ENCODE assay signal across 22 cellular contexts in the genomic region with DNA sequence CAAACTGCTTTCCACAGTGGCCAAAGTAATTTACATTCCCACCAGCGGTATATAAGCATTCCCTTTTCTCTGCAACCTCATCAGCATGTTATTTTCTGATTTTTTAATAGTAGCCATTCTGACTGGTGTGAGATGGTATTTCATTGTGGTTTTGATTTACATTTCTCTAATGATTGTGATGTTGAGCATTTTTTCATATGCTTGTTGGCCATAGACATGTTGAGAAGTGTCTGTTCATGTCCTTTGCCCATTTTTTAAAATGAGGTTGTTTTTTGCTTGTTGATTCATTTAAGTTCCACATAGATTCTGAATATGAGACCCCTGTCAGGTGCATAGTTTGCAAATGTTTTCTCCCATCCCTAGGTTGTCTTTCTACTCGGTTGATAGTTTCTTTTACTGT.
DNase-seq lines count a peak whose midpoint lies in the region; ATAC-seq, FAIRE-seq and TF ChIP-seq lines count a peak whose summit lies in the region.
"Had no signal": no experiment of that assay in that cellular context is flagged by ENCODE, and none has a peak within 500 bp of the region (broad histone marks: within the 10 kb centered on the region; RNA-seq: fewer than 3 reads in every experiment).

No MANE protein-coding gene starts in this region.

- no peak for FAIRE-seq in bronchial epithelial cell (lab: Jason Lieb, UNC)
- FAIRE-seq: A204.1, D721Med, G401.6, GM12891, GM19239 had no signal

- TF ChIP-seq CTCF in bronchial epithelial cell (IDR thresholded peaks at IDR 0.05; ENCODE audit: insufficient read depth, low read length, severe bottlenecking) (no peak), endothelial cell (IDR thresholded peaks at IDR 0.05; ENCODE audit: unreplicated experiment) (no peak), foreskin keratinocyte (conservative IDR thresholded peaks at IDR 0.05) (no peak)

- no peak overlapping the region for H3K4me3 Mint-ChIP-seq in endothelial cell (ENCODE audit: unreplicated experiment)
- H3K4me3 Mint-ChIP-seq: B cell; CD4-positive, alpha-beta T cell; CD8-positive, alpha-beta T cell had no signal

- no peak overlapping the region for H3K27ac ChIP-seq in foreskin keratinocyte
- H3K27ac ChIP-seq: BLaER1 treated with 17β-estradiol and CSF1 and Interleukin-3, amounts not matched to agents 10 nM and 100 nM; C4-2B had no signal

- peaks cover 8% of the 10 kb centered on the region for H3K36me3 Mint-ChIP-seq in endothelial cell (ENCODE audit: low read depth, unreplicated experiment)
- H3K36me3 Mint-ChIP-seq: CD8-positive, alpha-beta T cell had no signal

- no peaks in the 10 kb centered on the region for H3K36me3 ChIP-seq in bronchial epithelial cell (ENCODE audit: control insufficient read depth, insufficient read depth, low read length)
- H3K36me3 ChIP-seq: BLaER1 treated with 17β-estradiol and CSF1 and Interleukin-3, amounts not matched to agents 10 nM and 100 nM had no signal

- H3K27me3 ChIP-seq in bronchial epithelial cell (ENCODE audit: control insufficient read depth, insufficient read depth, low read length), result no peaks in the 10 kb centered on the region
- peaks cover 2% of the 10 kb centered on the region for H3K27me3 ChIP-seq in foreskin keratinocyte
- H3K27me3 ChIP-seq: BLaER1 treated with 17β-estradiol and CSF1 and Interleukin-3, amounts not matched to agents 10 nM and 100 nM had no signal

- peak overlapping the region; percentile 89 for H3K27ac Mint-ChIP-seq in endothelial cell (ENCODE audit: unreplicated experiment)
- H3K27ac Mint-ChIP-seq: B cell; CD4-positive, alpha-beta T cell; CD8-positive, alpha-beta T cell had no signal

- H3K4me1 ChIP-seq in foreskin keratinocyte, result peaks cover 15% of the 10 kb centered on the region
- H3K4me1 ChIP-seq: Caco-2 had no signal

- no peaks in the 10 kb centered on the region for H3K9me3 Mint-ChIP-seq in endothelial cell (ENCODE audit: unreplicated experiment)

- DNase-seq in bronchial epithelial cell (ENCODE audit: low read depth), result peak; percentile 57
- no peak for DNase-seq in endothelial cell (ENCODE audit: low spot score)
- DNase-seq in foreskin keratinocyte, result peak; percentile 20 to 55
- no peak for DNase-seq in sciatic nerve (ENCODE audit: low spot score)
- DNase-seq: 8988T; ACHN; AML-193; Caco-2; Calu3; CD4-positive, alpha-beta T cell; CD8-positive, alpha-beta T cell; DMS79 treated with DMSO at 0.1 percent for 48 hours; GF-D8 had no signal

- H3K4me3 ChIP-seq in bronchial epithelial cell (ENCODE audit: low read depth, low read length), result no peak overlapping the region
- H3K4me3 ChIP-seq: BLaER1 treated with 17β-estradiol and CSF1 and Interleukin-3, amounts not matched to agents 10 nM and 100 nM had no signal

- intact Hi-C loops in sciatic nerve (cut with DNase I), result no loop called here

- ATAC-seq in foreskin keratinocyte (no peak), sciatic nerve (no peak), GM19452 (IDR thresholded peaks at IDR 0.05; ENCODE audit: unreplicated experiment) (no peak)
- ATAC-seq: CD8-positive, alpha-beta T cell had no signal

- peaks cover 3% of the 10 kb centered on the region for H3K27me3 Mint-ChIP-seq in endothelial cell (ENCODE audit: unreplicated experiment)
- H3K27me3 Mint-ChIP-seq: B cell; CD4-positive, alpha-beta T cell had no signal

- H3K4me1 Mint-ChIP-seq in endothelial cell (ENCODE audit: unreplicated experiment), result peaks cover 45% of the 10 kb centered on the region
- H3K4me1 Mint-ChIP-seq: B cell had no signal

Comparison
In these comparisons a context has a peak if more than half of its experiments do, and no peak if none do; other contexts are left out.
1. DNase-seq: peak in bronchial epithelial cell (single experiment) and foreskin keratinocyte (2 of 2); none in endothelial cell (single experiment) and sciatic nerve (single experiment).